22 cellular contexts compared by ENCODE assay signal in genomic region chr12:43345023-43345422, GRCh38.
DNase-seq lines count a peak whose midpoint lies in the region; TF ChIP-seq lines count a peak whose summit lies in the region.
"Had no signal": no experiment of that assay in that cellular context is flagged by ENCODE, and none has a peak within 500 bp of the region (broad histone marks: within the 10 kb centered on the region; RNA-seq: fewer than 3 reads in every experiment).

No MANE protein-coding gene starts in this region.

- peak; percentile 1 for DNase-seq in OCI-LY7 (ENCODE audit: low spot score)
- no peak for DNase-seq in endodermal cell
- DNase-seq in suprapubic skin (ENCODE audit: low spot score in 2 of 2) = no peak
- DNase-seq in activated naive CD4-positive, alpha-beta T cell (lab: John Stamatoyannopoulos, UW) = no peak
- no peak for DNase-seq in stimulated activated CD4-positive, alpha-beta T cell treated with anti-CD3 and anti-CD28 coated beads, Interleukin-12 subunit alpha, Interleukin-12 subunit beta, amount 100 ng/mL, for 4 hours
- DNase-seq: 8988T; AML-193; C1 segment of cervical spinal cord; CD4-positive, alpha-beta memory T cell; CD4-positive, CD25-positive, alpha-beta regulatory T cell; CD8-positive, alpha-beta memory T cell; COR-L47; DMS 273 treated with DMSO at 0.1 percent for 48 hours; DMS153; DMS79; DND-41; EL; GDM1 had no signal

- H3K4me1 ChIP-seq in BLaER1 (no peaks in the 10 kb centered on the region), OCI-LY7 (ENCODE audit: insufficient read depth, low read length, poor library complexity, severe bottlenecking) (no peaks in the 10 kb centered on the region), endodermal cell (ENCODE audit: control insufficient read depth, insufficient read depth, low read length) (no peaks in the 10 kb centered on the region), suprapubic skin (no peaks in the 10 kb centered on the region)

- BruUV-seq in OCI-LY7 (replicated peaks; lab: Mats Ljungman, UMichigan) = no TSS peak

- H3K9me3 ChIP-seq in BLaER1 (peaks cover 29% of the 10 kb centered on the region), OCI-LY7 (ENCODE audit: low read length) (no peaks in the 10 kb centered on the region), endodermal cell (ENCODE audit: control insufficient read depth, low read length) (peaks cover 36% of the 10 kb centered on the region), suprapubic skin (no peaks in the 10 kb centered on the region)

- no peaks in the 10 kb centered on the region for H3K4me1 Mint-ChIP-seq in endodermal cell
- H3K4me1 Mint-ChIP-seq: B cell; CD14-positive monocyte; CD4-positive, alpha-beta memory T cell; CD8-positive, alpha-beta memory T cell had no signal

- intact Hi-C loops in OCI-LY7 (cut with micrococcal nuclease; ENCODE audit: unreplicated experiment) = no loop called here

- H4K20me1 ChIP-seq in BLaER1 (no peaks in the 10 kb centered on the region), OCI-LY7 (ENCODE audit: insufficient read depth, low read length) (no peaks in the 10 kb centered on the region)

- H3K27me3 ChIP-seq in BLaER1 = no peaks in the 10 kb centered on the region
- peaks cover 11% of the 10 kb centered on the region for H3K27me3 ChIP-seq in endodermal cell (ENCODE audit: control insufficient read depth, insufficient read depth, low read length, poor library complexity, severe bottlenecking)
- H3K27me3 ChIP-seq in suprapubic skin = no peaks in the 10 kb centered on the region

- WGBS in endodermal cell (ENCODE audit: insufficient coverage in 1 of 2, insufficient read length in 1 of 2), 2 experiments = 83 to 92% methylated on average over 1 of the region's 1 CpG
- 76% methylated on average over 1 of the region's 1 CpG for WGBS in suprapubic skin

- no peaks in the 10 kb centered on the region; the same call in 1 of the 2 replicates for H3K9me2 ChIP-seq in OCI-LY7 (ENCODE audit: insufficient read depth, low read length)

- no peaks in the 10 kb centered on the region for H3K36me3 Mint-ChIP-seq in endodermal cell (ENCODE audit: low read depth)
- H3K36me3 Mint-ChIP-seq: CD14-positive monocyte; CD4-positive, alpha-beta memory T cell; CD4-positive, CD25-positive, alpha-beta regulatory T cell; CD8-positive, alpha-beta memory T cell had no signal

- TF ChIP-seq EP300 in suprapubic skin (IDR thresholded peaks at IDR 0.05) = no peak

- peaks cover 32% of the 10 kb centered on the region for H3K9me3 Mint-ChIP-seq in endodermal cell

- H3K27me3 Mint-ChIP-seq in endodermal cell (ENCODE audit: insufficient read depth) = peaks cover 12% of the 10 kb centered on the region
- H3K27me3 Mint-ChIP-seq: CD4-positive, alpha-beta memory T cell; CD4-positive, CD25-positive, alpha-beta regulatory T cell; CD8-positive, alpha-beta memory T cell had no signal

- H3K4me2 ChIP-seq in BLaER1 (no peak overlapping the region), OCI-LY7 (ENCODE audit: low read length) (no peak overlapping the region)

- no peak overlapping the region for H3K4me3 Mint-ChIP-seq in endodermal cell
- H3K4me3 Mint-ChIP-seq: B cell; CD14-positive monocyte; CD4-positive, alpha-beta memory T cell; CD4-positive, CD25-positive, alpha-beta regulatory T cell; CD8-positive, alpha-beta memory T cell had no signal

- H2AFZ ChIP-seq in OCI-LY7 (ENCODE audit: low read length) = no peak overlapping the region

- H3K27ac ChIP-seq in BLaER1 = no peak overlapping the region
- H3K27ac ChIP-seq in OCI-LY7 (ENCODE audit: low read depth, low read length, poor library complexity, severe bottlenecking) = no peak overlapping the region
- no peak overlapping the region for H3K27ac ChIP-seq in endodermal cell (ENCODE audit: low read depth, low read length)
- no peak overlapping the region for H3K27ac ChIP-seq in suprapubic skin

- H3K9ac ChIP-seq in BLaER1 (no peak overlapping the region), endodermal cell (ENCODE audit: extremely low read depth, low read length, poor library complexity, severe bottlenecking) (no peak overlapping the region)

- TF ChIP-seq CTCF in OCI-LY7 (conservative IDR thresholded peaks at IDR 0.05; ENCODE audit: low read length) = no peak
- no peak for TF ChIP-seq CTCF in endodermal cell (conservative IDR thresholded peaks at IDR 0.05)
- TF ChIP-seq CTCF in suprapubic skin (IDR thresholded peaks at IDR 0.05) = no peak

- H3K36me3 ChIP-seq in BLaER1 (no peaks in the 10 kb centered on the region), OCI-LY7 (ENCODE audit: insufficient read depth, low read length) (no peaks in the 10 kb centered on the region), endodermal cell (ENCODE audit: control insufficient read depth, insufficient read depth, low read length) (no peaks in the 10 kb centered on the region), suprapubic skin (no peaks in the 10 kb centered on the region)

- POLR2A ChIA-PET in OCI-LY7 (lab: Charles Lee) = no interaction called here

- H3K79me2 ChIP-seq in OCI-LY7 (ENCODE audit: insufficient read depth, low read depth, low read length) = no peaks in the 10 kb centered on the region

- TF ChIP-seq POLR2A in suprapubic skin (IDR thresholded peaks at IDR 0.05) = no peak

- no peak overlapping the region for H3K27ac Mint-ChIP-seq in endodermal cell
- H3K27ac Mint-ChIP-seq: B cell; CD14-positive monocyte; CD4-positive, alpha-beta memory T cell; CD4-positive, CD25-positive, alpha-beta regulatory T cell; CD8-positive, alpha-beta memory T cell had no signal

- CTCF ChIA-PET in OCI-LY7 (lab: Charles Lee; ENCODE audit: unreplicated experiment) = no interaction called here

- 0 out of 2 replicates have a peak overlapping the region, but pooled peaks have one; percentile 9 for H3K4me3 ChIP-seq in BLaER1
- no peak overlapping the region for H3K4me3 ChIP-seq in OCI-LY7 (ENCODE audit: low read depth, low read length, poor library complexity, severe bottlenecking)
- H3K4me3 ChIP-seq in endodermal cell (ENCODE audit: low read length) = peak overlapping the region; percentile 7
- no peak overlapping the region for H3K4me3 ChIP-seq in suprapubic skin
- H3K4me3 ChIP-seq: GM12878 had no signal

Comparison
In these comparisons a context has a peak if more than half of its experiments do, and no peak if none do; other contexts are left out.
1. H3K4me3 ChIP-seq: peak in BLaER1 (single experiment) and endodermal cell (single experiment); none in OCI-LY7 (single experiment) and suprapubic skin (single experiment).